ENCODE assay signal across 19 cellular contexts in genomic region chr9:113570749-113571711, GRCh38.
DNase-seq lines count a peak whose midpoint lies in the region; ATAC-seq and TF ChIP-seq lines count a peak whose summit lies in the region.
"Had no signal": no experiment of that assay in that cellular context is flagged by ENCODE, and none has a peak within 500 bp of the region (broad histone marks: within the 10 kb centered on the region; RNA-seq: fewer than 3 reads in every experiment).

No MANE protein-coding gene starts in this region.

- H3K27me3 Mint-ChIP-seq in CD4-positive, CD25-positive, alpha-beta regulatory T cell: no peaks in the 10 kb centered on the region
- no peaks in the 10 kb centered on the region for H3K27me3 Mint-ChIP-seq in HFFc6 (ENCODE audit: insufficient read depth)

- TF ChIP-seq CTCF in HFFc6 (IDR thresholded peaks at IDR 0.05): no peak
- TF ChIP-seq CTCF in choroid plexus epithelial cell (conservative IDR thresholded peaks at IDR 0.05; ENCODE audit: low read depth, low read length): no peak

- H3K36me3 ChIP-seq in CD4-positive, CD25-positive, alpha-beta regulatory T cell (ENCODE audit: control insufficient read depth, insufficient read depth, low read length): no peaks in the 10 kb centered on the region
- H3K36me3 ChIP-seq: adrenal gland, uterus had no signal

- peaks cover 0 to 29% (median 10%) of the 10 kb centered on the region in 4 donors for H3K4me1 Mint-ChIP-seq in CD4-positive, CD25-positive, alpha-beta regulatory T cell
- H3K4me1 Mint-ChIP-seq in HFFc6 (ENCODE audit: low read depth): peaks cover 54% of the 10 kb centered on the region

- no peak overlapping the region for H3K4me3 ChIP-seq in CD4-positive, CD25-positive, alpha-beta regulatory T cell (ENCODE audit: low read depth, low read length)
- H3K4me3 ChIP-seq in choroid plexus epithelial cell (ENCODE audit: low read depth, low read length): no peak overlapping the region
- H3K4me3 ChIP-seq: adrenal gland, SJCRH30, uterus had no signal

- no peak for ATAC-seq in CD4-positive, CD25-positive, alpha-beta regulatory T cell (ENCODE audit: low read depth in 2 of 2)
- ATAC-seq in GM18505 (IDR thresholded peaks at IDR 0.05; ENCODE audit: unreplicated experiment) (no peak), GM18519 (IDR thresholded peaks at IDR 0.05; ENCODE audit: low FRiP score, unreplicated experiment) (no peak)
- ATAC-seq: activated CD8-positive, alpha-beta T cell treated with anti-CD3 and anti-CD28 coated beads, Interleukin-2, amount 10 ng/mL, durations not matched to agents 7 days and 5 days; foreskin keratinocyte had no signal

- H3K27ac Mint-ChIP-seq in CD4-positive, CD25-positive, alpha-beta regulatory T cell: peak overlapping the region; percentile 28 to 56 (median 52)
- H3K27ac Mint-ChIP-seq in HFFc6: 0 out of 2 replicates have a peak overlapping the region, but pooled peaks have one; percentile 16
- H3K27ac Mint-ChIP-seq: activated B cell treated with CpG ODN at 0.5 μM for 24 hours had no signal

- H3K36me3 Mint-ChIP-seq in CD4-positive, CD25-positive, alpha-beta regulatory T cell: no peaks in the 10 kb centered on the region
- no peaks in the 10 kb centered on the region for H3K36me3 Mint-ChIP-seq in HFFc6 (ENCODE audit: low read depth)

- no peak for DNase-seq in CD4-positive, CD25-positive, alpha-beta regulatory T cell
- DNase-seq in HFFc6 (no peak), choroid plexus epithelial cell (ENCODE audit: low read depth) (peak; percentile 61), mesenteric fat pad (ENCODE audit: low spot score) (peak; percentile 30), caudate nucleus (lab: John Stamatoyannopoulos, UW) (no peak), dermis blood vessel endothelial cell (no peak)
- DNase-seq: activated B cell treated with CpG ODN at 0.5 μM for 24 hours; activated CD8-positive, alpha-beta T cell treated with anti-CD3 and anti-CD28 coated beads, Interleukin-2, amount 10 ng/mL, durations not matched to agents 7 days and 5 days; foreskin keratinocyte; H7; Karpas-422; NCI-H1092 treated with DMSO at 0.1 percent for 48 hours; NCI-H69; SJCRH30; stimulated activated CD4-positive, alpha-beta T cell treated with anti-CD3 and anti-CD28 coated beads, Interleukin-1b, Interleukin-23, amount 100 ng/mL, for 48 hours; uterus had no signal

- no peaks in the 10 kb centered on the region for H3K27me3 ChIP-seq in CD4-positive, CD25-positive, alpha-beta regulatory T cell (ENCODE audit: control insufficient read depth, insufficient read depth, low read length)
- H3K27me3 ChIP-seq: adrenal gland, foreskin keratinocyte, SJCRH30, uterus had no signal

- no peak for TF ChIP-seq POLR2A in GM18505 (IDR thresholded peaks at IDR 0.05; ENCODE audit: borderline replicate concordance, extremely low read depth, insufficient read depth, insufficient read length)

- H3K4me3 Mint-ChIP-seq in CD4-positive, CD25-positive, alpha-beta regulatory T cell: no peak overlapping the region
- no peak overlapping the region for H3K4me3 Mint-ChIP-seq in HFFc6
- H3K4me3 Mint-ChIP-seq: activated B cell treated with CpG ODN at 0.5 μM for 24 hours; activated CD8-positive, alpha-beta T cell treated with anti-CD3 and anti-CD28 coated beads, Interleukin-2, amount 10 ng/mL, durations not matched to agents 7 days and 5 days had no signal

- H3K9me3 Mint-ChIP-seq in CD4-positive, CD25-positive, alpha-beta regulatory T cell: no peaks in the 10 kb centered on the region
- no peaks in the 10 kb centered on the region for H3K9me3 Mint-ChIP-seq in HFFc6
- H3K9me3 Mint-ChIP-seq: activated B cell treated with CpG ODN at 0.5 μM for 24 hours had no signal

- H3K4me1 ChIP-seq in CD4-positive, CD25-positive, alpha-beta regulatory T cell (ENCODE audit: control insufficient read depth, insufficient read depth, low read length, poor library complexity, severe bottlenecking): no peaks in the 10 kb centered on the region

- H3K9me3 ChIP-seq in CD4-positive, CD25-positive, alpha-beta regulatory T cell (ENCODE audit: control insufficient read depth in 2 of 2, low read length in 2 of 2): no peaks in the 10 kb centered on the region
- H3K9me3 ChIP-seq: adrenal gland, uterus had no signal

- H3K27ac ChIP-seq in CD4-positive, CD25-positive, alpha-beta regulatory T cell (ENCODE audit: insufficient read depth, low read length, poor library complexity, severe bottlenecking): no peak overlapping the region
- H3K27ac ChIP-seq in caudate nucleus (ENCODE audit: low read depth, low read length): no peak overlapping the region
- H3K27ac ChIP-seq: adrenal gland, foreskin keratinocyte, SJCRH30, uterus had no signal

Comparison
In these comparisons a context has a peak if more than half of its experiments do, and no peak if none do; other contexts are left out.
1. DNase-seq: peak in choroid plexus epithelial cell (single experiment) and mesenteric fat pad (single experiment); none in CD4-positive, CD25-positive, alpha-beta regulatory T cell (0 of 3), HFFc6 (single experiment), caudate nucleus (0 of 61) and dermis blood vessel endothelial cell (single experiment).